ENCODE assay signal across 25 cellular contexts in the genomic region with DNA sequence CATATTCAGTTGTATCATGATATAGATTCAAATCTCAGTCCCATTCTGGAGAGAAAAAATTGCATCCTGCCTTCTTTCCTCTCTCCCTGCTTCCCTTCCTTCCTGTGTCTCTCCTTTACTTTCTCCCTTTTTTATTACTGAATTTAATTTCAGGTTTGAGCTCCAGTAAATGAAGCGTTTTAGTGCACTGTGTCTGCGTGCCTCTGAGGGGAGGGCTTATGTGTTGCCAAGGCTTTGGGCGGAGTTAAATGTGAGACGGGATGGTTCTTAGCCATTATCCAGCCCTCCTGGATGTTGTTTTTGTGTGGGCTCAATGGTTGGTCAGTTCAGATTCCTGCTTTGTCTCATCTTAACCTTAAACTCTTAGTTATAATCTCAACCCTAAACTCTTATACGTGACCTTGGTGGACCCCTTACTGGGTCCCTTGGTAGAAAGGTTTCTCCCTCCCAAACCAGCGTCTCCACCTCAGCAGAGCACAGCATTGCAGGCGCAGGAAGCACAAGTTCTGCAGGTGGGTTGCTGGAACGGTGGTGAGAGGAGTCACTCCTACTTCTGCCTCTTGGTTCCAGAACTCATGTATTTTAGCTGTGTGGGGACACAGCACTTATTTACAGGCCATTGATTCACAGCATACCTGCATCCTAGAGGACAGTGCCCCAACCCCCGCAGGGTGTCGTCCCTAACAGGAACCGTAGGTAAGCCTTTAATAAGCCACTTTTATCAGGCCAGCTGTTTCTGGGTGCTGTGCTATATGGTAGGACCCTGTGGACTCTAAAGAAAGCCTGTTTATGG.
DNase-seq lines count a peak whose midpoint lies in the region; ATAC-seq, FAIRE-seq and TF ChIP-seq lines count a peak whose summit lies in the region.
"Had no signal": no experiment of that assay in that cellular context is flagged by ENCODE, and none has a peak within 500 bp of the region (broad histone marks: within the 10 kb centered on the region; RNA-seq: fewer than 3 reads in every experiment).

No MANE protein-coding gene starts in this region.

- no peaks in the 10 kb centered on the region for H3F3A ChIP-seq in Loucy (ENCODE audit: low read depth)

- intact Hi-C loops in K562 (cut with micrococcal nuclease) = no loop called here

- no peaks in the 10 kb centered on the region for H3K79me2 ChIP-seq in ACC112 (ENCODE audit: control insufficient read depth, insufficient read depth, low read length, unreplicated experiment)
- H3K79me2 ChIP-seq in Loucy (ENCODE audit: insufficient read depth, low read length) = no peaks in the 10 kb centered on the region
- H3K79me2 ChIP-seq in K562 (ENCODE audit: control insufficient read depth, insufficient read depth, low read length) = no peaks in the 10 kb centered on the region

- FAIRE-seq in K562 (lab: Jason Lieb, UNC) = no peak
- FAIRE-seq: A549, urothelium cell line had no signal

- no peaks in the 10 kb centered on the region for H4K20me1 ChIP-seq in Loucy (ENCODE audit: insufficient read depth, low read length, poor library complexity, severe bottlenecking)
- no peaks in the 10 kb centered on the region for H4K20me1 ChIP-seq in K562 (replicated peaks; ENCODE audit: control insufficient read depth, insufficient read depth, low read length)
- H4K20me1 ChIP-seq: BLaER1 treated with 17β-estradiol and CSF1 and Interleukin-3, amounts not matched to agents 10 nM and 100 nM had no signal

- TF ChIP-seq CTCF in Loucy (conservative IDR thresholded peaks at IDR 0.05; ENCODE audit: low read length) (no peak), K562 (IDR thresholded peaks at IDR 0.05 in 2 of 3, conservative IDR thresholded peaks at IDR 0.05 in 1 of 3; ENCODE audit: insufficient read depth in 2 of 3, low read depth in 1 of 3, low read length in 3 of 3) (no peak), nephron progenitor cell (IDR thresholded peaks at IDR 0.05) (no peak), RWPE1 (conservative IDR thresholded peaks at IDR 0.05; ENCODE audit: low read depth) (no peak)

- 41% methylated on average over 11 of the region's 11 CpGs for WGBS in K562 (ENCODE audit: insufficient coverage, low coverage, missing lambda C conversion rate)

- H3K9me2 ChIP-seq in Loucy (replicated peaks; ENCODE audit: low read depth, low read length) = no peaks in the 10 kb centered on the region

- no peaks in the 10 kb centered on the region for H3K9me3 Mint-ChIP-seq in nephron progenitor cell
- no peaks in the 10 kb centered on the region for H3K9me3 Mint-ChIP-seq in activated naive CD8-positive, alpha-beta T cell treated with anti-CD3 and anti-CD28 coated beads, Interleukin-2, amount 50 U/mL, for 24 hours
- H3K9me3 Mint-ChIP-seq: activated naive CD4-positive, alpha-beta T cell treated with anti-CD3 and anti-CD28 coated beads, Interleukin-2, amount 50 U/mL, for 72 hours; activated T-helper 1 cell treated with anti-CD3 and anti-CD28 coated beads, Interleukin-12 subunit alpha, Interleukin-12 subunit beta, Interleukin-2, Interleukin-4 antibody, amounts not matched to agents 30 ng/mL and 10 ng/mL and 1 ng/mL, durations not matched to agents 14 hours and 24 hours and 36 hours; immature natural killer cell had no signal

- peak overlapping the region; percentile 2 for H2AFZ ChIP-seq in ACC112 (ENCODE audit: low read length, unreplicated experiment)
- H2AFZ ChIP-seq in Loucy (ENCODE audit: low read length) = 0 out of 2 replicates have a peak overlapping the region, but pooled peaks have one; percentile 50
- H2AFZ ChIP-seq in K562 (ENCODE audit: low read depth, low read length) = peak overlapping the region; percentile 25; the same call in 1 of the 2 replicates

- peaks cover 5% of the 10 kb centered on the region for H3K27me3 Mint-ChIP-seq in nephron progenitor cell (ENCODE audit: low read depth, poor library complexity)
- H3K27me3 Mint-ChIP-seq in activated naive CD8-positive, alpha-beta T cell treated with anti-CD3 and anti-CD28 coated beads, Interleukin-2, amount 50 U/mL, for 24 hours = peaks cover 30% of the 10 kb centered on the region

- no peak for DNase-seq in K562 (ENCODE audit: extremely low read depth in 1 of 4, low spot score in 3 of 4)
- DNase-seq in nephron progenitor cell = no peak
- no peak for DNase-seq in RWPE1 (ENCODE audit: low spot score)
- DNase-seq in middle frontal gyrus (ENCODE audit: extremely low spot score, low spot score) = no peak
- no peak for DNase-seq in activated naive CD8-positive, alpha-beta T cell treated with anti-CD3 and anti-CD28 coated beads, Interleukin-2, amount 50 U/mL, for 24 hours
- DNase-seq in activated CD4-positive, alpha-beta T cell treated with anti-CD3 and anti-CD28 coated beads, Interleukin-2, amount 50 U/mL, for 4 hours = no peak
- DNase-seq: activated CD4-positive, CD25-positive, alpha-beta regulatory T cell treated with anti-CD3 and anti-CD28 coated beads, Interleukin-2, amount 50 U/mL, for 72 hours; activated CD8-positive, alpha-beta memory T cell treated with anti-CD3 and anti-CD28 coated beads for 24 hours; cerebellar nuclear complex; effector CD8-positive, alpha-beta T cell; immature natural killer cell; left ventricle myocardium inferior; NCI-H1694; NCI-H345; right cardiac atrium; stimulated activated CD4-positive, alpha-beta T cell treated with anti-CD3 and anti-CD28 coated beads, Interleukin-15, amount 100 ng/mL, for 24 hours; substantia nigra; T1000 had no signal

- H3K27me3 ChIP-seq in ACC112 (ENCODE audit: insufficient read depth, low read length) (no peaks in the 10 kb centered on the region), Loucy (ENCODE audit: insufficient read depth, low read length, poor library complexity, severe bottlenecking) (no peaks in the 10 kb centered on the region), K562 (ENCODE audit: control insufficient read depth in 2 of 2, insufficient read depth in 2 of 2, low read length in 2 of 2) (no peaks in the 10 kb centered on the region)
- H3K27me3 ChIP-seq: BLaER1 treated with 17β-estradiol and CSF1 and Interleukin-3, amounts not matched to agents 10 nM and 100 nM had no signal

- TF ChIP-seq RAD21 in K562 (CRISPR knock-in tag; conservative IDR thresholded peaks at IDR 0.05 in 1 of 2, IDR thresholded peaks at IDR 0.05 in 1 of 2) = no peak

- no TSS peak for BruUV-seq in K562 (replicated peaks; lab: Mats Ljungman, UMichigan)

- POLR2A ChIA-PET in K562 (lab: Yijun Ruan, JAX) (interaction anchor here (1.0 to 2.7 kb wide), 6 partner anchors 8 to 44 kb away, joined by 3 to 8 read pairs (median 3); no protein-coding TSS in a partner anchor), RWPE1 (lab: Yijun Ruan, JAX; ENCODE audit: low non-redundant PET) (no interaction called here)

- H3K9me3 ChIP-seq in Loucy (ENCODE audit: insufficient read depth, low read depth, low read length) = no peaks in the 10 kb centered on the region
- H3K9me3 ChIP-seq in K562 (replicated peaks; ENCODE audit: control insufficient read depth, insufficient read depth, low read depth, low read length) = no peaks in the 10 kb centered on the region
- H3K9me3 ChIP-seq: A549; BLaER1 treated with 17β-estradiol and CSF1 and Interleukin-3, amounts not matched to agents 10 nM and 100 nM; left ventricle myocardium inferior had no signal

- peak; percentile 42; the same call in 2 of the 3 replicates for ATAC-seq in K562
- ATAC-seq in activated naive CD8-positive, alpha-beta T cell treated with anti-CD3 and anti-CD28 coated beads, Interleukin-2, amount 50 U/mL, for 24 hours = no peak
- ATAC-seq: A549; activated naive CD4-positive, alpha-beta T cell treated with anti-CD3 and anti-CD28 coated beads, Interleukin-2, amount 50 U/mL, for 72 hours; right cardiac atrium had no signal

- no peaks in the 10 kb centered on the region for H3K36me3 Mint-ChIP-seq in nephron progenitor cell (ENCODE audit: low read depth)
- H3K36me3 Mint-ChIP-seq in activated naive CD8-positive, alpha-beta T cell treated with anti-CD3 and anti-CD28 coated beads, Interleukin-2, amount 50 U/mL, for 24 hours (ENCODE audit: low read depth) = no peaks in the 10 kb centered on the region
- H3K36me3 Mint-ChIP-seq: activated naive CD4-positive, alpha-beta T cell treated with anti-CD3 and anti-CD28 coated beads, Interleukin-2, amount 50 U/mL, for 72 hours; immature natural killer cell had no signal

- H3K4me3 ChIP-seq in ACC112 (ENCODE audit: low read depth, low read length) = no peak overlapping the region
- H3K4me3 ChIP-seq in Loucy (ENCODE audit: low read length, poor library complexity, severe bottlenecking) = no peak overlapping the region
- no peak overlapping the region for H3K4me3 ChIP-seq in K562
- H3K4me3 ChIP-seq: A549; BLaER1 treated with 17β-estradiol and CSF1 and Interleukin-3, amounts not matched to agents 10 nM and 100 nM; left ventricle myocardium inferior had no signal

- H3K9me1 ChIP-seq in K562 (ENCODE audit: control insufficient read depth, insufficient read depth, low read length) = no peaks in the 10 kb centered on the region

- TF ChIP-seq POLR2A in K562 (conservative IDR thresholded peaks at IDR 0.05) = no peak

- H3K4me1 Mint-ChIP-seq in nephron progenitor cell = peaks cover 12% of the 10 kb centered on the region
- no peaks in the 10 kb centered on the region for H3K4me1 Mint-ChIP-seq in activated naive CD8-positive, alpha-beta T cell treated with anti-CD3 and anti-CD28 coated beads, Interleukin-2, amount 50 U/mL, for 24 hours
- H3K4me1 Mint-ChIP-seq: immature natural killer cell had no signal

- H3K27ac ChIP-seq in ACC112 (ENCODE audit: low read depth, low read length) (no peak overlapping the region), K562 (ENCODE audit: extremely low read depth, low read depth, low read length) (no peak overlapping the region), RWPE1 (no peak overlapping the region)
- H3K27ac ChIP-seq: A549; BLaER1 treated with 17β-estradiol and CSF1 and Interleukin-3, amounts not matched to agents 10 nM and 100 nM; left ventricle myocardium inferior had no signal

- H3K4me2 ChIP-seq in Loucy (ENCODE audit: low read depth, low read length, poor library complexity, severe bottlenecking) (no peak overlapping the region), K562 (ENCODE audit: insufficient read depth, low read length) (no peak overlapping the region; the same call in 1 of the 2 replicates)
- H3K4me2 ChIP-seq: A549; BLaER1 treated with 17β-estradiol and CSF1 and Interleukin-3, amounts not matched to agents 10 nM and 100 nM had no signal

- H3K4me3 Mint-ChIP-seq in nephron progenitor cell = peak overlapping the region; percentile 11
- H3K4me3 Mint-ChIP-seq in activated naive CD8-positive, alpha-beta T cell treated with anti-CD3 and anti-CD28 coated beads, Interleukin-2, amount 50 U/mL, for 24 hours = no peak overlapping the region
- H3K4me3 Mint-ChIP-seq: activated T-helper 1 cell treated with anti-CD3 and anti-CD28 coated beads, Interleukin-12 subunit alpha, Interleukin-12 subunit beta, Interleukin-2, Interleukin-4 antibody, amounts not matched to agents 30 ng/mL and 10 ng/mL and 1 ng/mL, durations not matched to agents 14 hours and 24 hours and 36 hours; immature natural killer cell had no signal

- no peak overlapping the region for H3K27ac Mint-ChIP-seq in nephron progenitor cell
- H3K27ac Mint-ChIP-seq in activated naive CD8-positive, alpha-beta T cell treated with anti-CD3 and anti-CD28 coated beads, Interleukin-2, amount 50 U/mL, for 24 hours = no peak overlapping the region
- H3K27ac Mint-ChIP-seq: activated naive CD4-positive, alpha-beta T cell treated with anti-CD3 and anti-CD28 coated beads, Interleukin-2, amount 50 U/mL, for 72 hours; activated T-helper 1 cell treated with anti-CD3 and anti-CD28 coated beads, Interleukin-12 subunit alpha, Interleukin-12 subunit beta, Interleukin-2, Interleukin-4 antibody, amounts not matched to agents 30 ng/mL and 10 ng/mL and 1 ng/mL, durations not matched to agents 14 hours and 24 hours and 36 hours; immature natural killer cell had no signal

- CTCF ChIA-PET in K562 (lab: Yijun Ruan, JAX; ENCODE audit: low intra/inter-chr PET ratio) (no interaction called here), RWPE1 (lab: Yijun Ruan, JAX) (interaction anchor here (0.5 kb wide), 1 partner anchor 639 kb away, joined by 3 read pairs; no protein-coding TSS in a partner anchor)

- H3K4me1 ChIP-seq in ACC112 (ENCODE audit: control insufficient read depth, insufficient read depth, low read length, unreplicated experiment) (peaks cover 32% of the 10 kb centered on the region), Loucy (ENCODE audit: insufficient read depth, low read length, poor library complexity, severe bottlenecking) (no peaks in the 10 kb centered on the region), K562 (replicated peaks in 1 of 2; ENCODE audit: control insufficient read depth in 2 of 2, insufficient read depth in 2 of 2, low read length in 2 of 2) (peaks cover 10 to 27% of the 10 kb centered on the region in 2 experiments; a peak in 4 of 5 replicates)
- H3K4me1 ChIP-seq: A549, left ventricle myocardium inferior had no signal

- H3K36me3 ChIP-seq in ACC112 (ENCODE audit: insufficient read depth, low read length) (no peaks in the 10 kb centered on the region), Loucy (ENCODE audit: insufficient read depth, low read length) (no peaks in the 10 kb centered on the region), K562 (ENCODE audit: control insufficient read depth, insufficient read depth, low read length) (no peaks in the 10 kb centered on the region)
- H3K36me3 ChIP-seq: BLaER1 treated with 17β-estradiol and CSF1 and Interleukin-3, amounts not matched to agents 10 nM and 100 nM; left ventricle myocardium inferior had no signal

- in situ Hi-C loops in K562 (cut with MboI) = no loop called here

- TF ChIP-seq EP300 in K562 (IDR thresholded peaks at IDR 0.05; ENCODE audit: low read length) = no peak

- H3K9ac ChIP-seq in Loucy (ENCODE audit: low read depth, low read length, poor library complexity, severe bottlenecking) (no peak overlapping the region), K562 (ENCODE audit: insufficient read depth in 1 of 2, low read depth in 2 of 2, low read length in 2 of 2) (no peak overlapping the region)
- H3K9ac ChIP-seq: BLaER1 treated with 17β-estradiol and CSF1 and Interleukin-3, amounts not matched to agents 10 nM and 100 nM had no signal
